22 cellular contexts compared by ENCODE assay signal in the genomic region with DNA sequence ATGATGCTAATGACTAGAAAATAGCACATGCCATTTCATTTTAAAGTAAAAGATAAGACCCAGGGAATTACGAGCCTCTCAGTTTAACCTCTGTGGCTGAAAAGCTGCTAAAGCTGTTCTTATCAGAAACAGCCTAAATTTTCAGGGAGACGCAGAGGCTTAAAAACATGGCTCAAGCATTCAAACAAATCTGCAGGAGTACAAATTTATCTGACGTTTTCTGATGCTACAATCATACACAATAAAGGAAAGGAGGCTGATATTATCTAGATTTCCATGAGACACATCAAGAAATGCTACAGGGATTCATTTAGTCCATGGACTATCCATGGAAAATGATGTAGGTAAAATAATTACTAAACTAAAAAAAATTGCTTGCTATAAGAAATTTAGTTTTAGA.
"Had no signal": no experiment of that assay in that cellular context is flagged by ENCODE, and none has a peak within 500 bp of the region (broad histone marks: within the 10 kb centered on the region; RNA-seq: fewer than 3 reads in every experiment).

No MANE protein-coding gene starts in this region.

- H3K4me2 ChIP-seq: neural progenitor cell, smooth muscle cell had no signal

- FAIRE-seq: keratinocyte had no signal

- H3K27ac ChIP-seq: left ventricle myocardium inferior, neural progenitor cell, neutrophil, parathyroid adenoma, psoas muscle, right lobe of liver, tibial nerve, uterus had no signal

- H3K4me1 ChIP-seq: left ventricle myocardium inferior, neural progenitor cell, parathyroid adenoma, psoas muscle, right lobe of liver, tibial nerve, uterus had no signal

- H3K4me3 ChIP-seq: left ventricle myocardium inferior, lung, neural progenitor cell, psoas muscle, right lobe of liver, smooth muscle cell, tibial nerve, uterus had no signal

- DNase-seq: hippocampal formation; left ventricle myocardium inferior; naive thymus-derived CD8-positive, alpha-beta T cell; occipital lobe; psoas muscle; right lobe of liver; stimulated activated CD4-positive, alpha-beta T cell treated with anti-CD3 and anti-CD28 coated beads, Interleukin-1b, Interleukin-23, amount 100 ng/mL, for 48 hours; stimulated activated CD4-positive, alpha-beta T cell treated with anti-CD3 and anti-CD28 coated beads, Interleukin-2, amount 100 ng/mL, for 48 hours; stimulated activated CD4-positive, alpha-beta T cell treated with anti-CD3 and anti-CD28 coated beads, Interleukin-4, amount 100 ng/mL, for 4 hours; stimulated activated CD8-positive, alpha-beta memory T cell treated with anti-CD3 and anti-CD28 coated beads, Interleukin-4, amount 100 ng/mL, for 48 hours; stimulated activated naive CD4-positive, alpha-beta T cell treated with Interleukin-2 at 50 U/mL for 16 hours; stimulated activated naive CD8-positive, alpha-beta T cell treated with anti-CD3 and anti-CD28 coated beads, Interleukin-15, amount 100 ng/mL, for 72 hours; substantia nigra; uterus had no signal

- H3K9ac ChIP-seq: neural progenitor cell, parathyroid adenoma had no signal

- H3K27me3 ChIP-seq: neural progenitor cell, neutrophil, right lobe of liver, tibial nerve, uterus had no signal

- H3K79me2 ChIP-seq: parathyroid adenoma had no signal

- H3K36me3 ChIP-seq: neural progenitor cell, neutrophil, uterus had no signal

- ATAC-seq: naive thymus-derived CD8-positive, alpha-beta T cell; psoas muscle; right lobe of liver; stimulated activated memory B cell treated with anti-CD40 and anti-IgM and Interleukin-4, amounts not matched to agents 10 μg/mL and 1 μg/mL and 100 μg/mL, for 72 hours; stimulated activated naive CD8-positive, alpha-beta T cell treated with anti-CD3 and anti-CD28 coated beads, Interleukin-15, amount 100 ng/mL, for 72 hours had no signal
